Comparison of ENCODE assay signal across 1 cellular context in genomic region chr2:202643012-202643858, GRCh38.
TF ChIP-seq lines count a peak whose summit lies in the region.

No MANE protein-coding gene starts in this region.

TF ChIP-seq in endothelial cell of umbilical vein, 7 proteins besides CTCF, POLR2A, EP300 and RAD21 (continued from another document):
- TF ChIP-seq MAX (IDR thresholded peaks at IDR 0.05; ENCODE audit: insufficient read depth, insufficient read length) (no peak), JUN (IDR thresholded peaks at IDR 0.05; ENCODE audit: borderline replicate concordance, insufficient read depth, insufficient read length, low read depth) (no peak), FOS (IDR thresholded peaks at IDR 0.05; ENCODE audit: borderline replicate concordance, insufficient read depth, low read length) (no peak)
